24 cellular contexts compared by ENCODE assay signal in genomic region chr2:154577390-154577789, GRCh38.
"Had no signal": no experiment of that assay in that cellular context is flagged by ENCODE, and none has a peak within 500 bp of the region (broad histone marks: within the 10 kb centered on the region; RNA-seq: fewer than 3 reads in every experiment).

No MANE protein-coding gene starts in this region.

- H3K36me3 ChIP-seq: gastroesophageal sphincter, heart left ventricle, left lung, lower lobe of right lung had no signal

- H3K27ac ChIP-seq: coronary artery, dorsolateral prefrontal cortex, epithelial cell of prostate, foreskin keratinocyte, gastroesophageal sphincter, heart left ventricle, hepatocyte, left lung, lower lobe of right lung had no signal

- DNase-seq: dermis blood vessel endothelial cell; dorsolateral prefrontal cortex; effector CD4-positive, alpha-beta T cell; effector memory CD4-positive, alpha-beta T cell; erythroblast; foreskin keratinocyte; heart left ventricle; hypothalamus; left cardiac atrium; left lung; left ventricle myocardium superior; lower lobe of right lung; mesenchymal stem cell; midbrain; naive thymus-derived CD4-positive, alpha-beta T cell had no signal

- H3K4me3 ChIP-seq: coronary artery, dorsolateral prefrontal cortex, gastroesophageal sphincter, heart left ventricle, hepatocyte, left lung, lower lobe of right lung had no signal

- H3K27me3 Mint-ChIP-seq: naive thymus-derived CD4-positive, alpha-beta T cell had no signal

- H3K4me1 Mint-ChIP-seq: naive thymus-derived CD4-positive, alpha-beta T cell had no signal

- H3K4me3 Mint-ChIP-seq: naive thymus-derived CD4-positive, alpha-beta T cell had no signal

- H3K4me1 ChIP-seq: foreskin keratinocyte, gastroesophageal sphincter, heart left ventricle, left lung, lower lobe of right lung had no signal

- ATAC-seq: esophagus mucosa; foreskin keratinocyte; gastroesophageal sphincter; heart left ventricle; left cardiac atrium; left lung; left ventricle myocardium superior; lower lobe of right lung; naive thymus-derived CD4-positive, alpha-beta T cell had no signal

- H3K9me3 ChIP-seq: lower lobe of right lung had no signal

- FAIRE-seq: colon, endometrium, frontal cortex, islet of Langerhans had no signal

- H3K4me2 ChIP-seq: hepatocyte had no signal

- H2AFZ ChIP-seq: hepatocyte had no signal

- H3K36me3 Mint-ChIP-seq: naive thymus-derived CD4-positive, alpha-beta T cell had no signal

- H3K79me2 ChIP-seq: hepatocyte had no signal

- H3K27ac Mint-ChIP-seq: naive thymus-derived CD4-positive, alpha-beta T cell had no signal

- H3K27me3 ChIP-seq: dorsolateral prefrontal cortex, foreskin keratinocyte, gastroesophageal sphincter, heart left ventricle, hepatocyte, left lung had no signal
